Comparison of ENCODE assay signal across 20 cellular contexts in genomic region chr3:69144631-69145244, GRCh38. TPM values are rescaled to one million over a fixed set of nuclear protein-coding genes. Genes with fewer than 3 reads are reported as not detected.
A peak's percentile ranks its signal among the peaks of the same experiment; 100 is the strongest.
DNase-seq lines count a peak whose midpoint lies in the region; ATAC-seq and TF ChIP-seq lines count a peak whose summit lies in the region.
"Had no signal": no experiment of that assay in that cellular context is flagged by ENCODE, and none has a peak within 500 bp of the region (broad histone marks: within the 10 kb centered on the region; RNA-seq: fewer than 3 reads in every experiment).

No MANE protein-coding gene starts in this region.

- no peak overlapping the region for H4K5ac ChIP-seq in mesendoderm (ENCODE audit: low read length)

- peak; percentile 14 for DNase-seq in NCI-H1105 treated with DMSO at 0.1 percent for 48 hours (lab: John Stamatoyannopoulos, UW)
- DNase-seq in NCI-H1105 (lab: John Stamatoyannopoulos, UW): no peak
- DNase-seq in NCI-H146 treated with DMSO at 0.1 percent for 48 hours (lab: John Stamatoyannopoulos, UW; ENCODE audit: unreplicated experiment): peak; percentile 70
- DNase-seq in SK-N-DZ (ENCODE audit: low spot score): peak; percentile 25
- peak; percentile 76 for DNase-seq in mesendoderm
- no peak for DNase-seq in T-cell
- no peak for DNase-seq in glomerular visceral epithelial cell (ENCODE audit: extremely low spot score)
- DNase-seq in upper lobe of right lung: no peak
- DNase-seq: activated CD4-positive, alpha-beta T cell treated with anti-CD3 and anti-CD28 coated beads, Interleukin-2, amount 50 U/mL, for 48 hours; activated effector memory CD4-positive, alpha-beta T cell treated with anti-CD3 and anti-CD28 coated beads, Interleukin-2, amount 50 U/mL, for 16 hours; effector memory CD4-positive, alpha-beta T cell; foreskin keratinocyte; IMR-90; kidney glomerular epithelial cell; T-helper 9 cell; thyroid gland had no signal

- H3K36me3 ChIP-seq in mesendoderm (ENCODE audit: control insufficient read depth, insufficient read depth, low read length): no peaks in the 10 kb centered on the region
- no peaks in the 10 kb centered on the region for H3K36me3 ChIP-seq in upper lobe of right lung
- H3K36me3 ChIP-seq: prostate gland, thyroid gland had no signal

- no peaks in the 10 kb centered on the region for H3K9me3 Mint-ChIP-seq in T-cell
- H3K9me3 Mint-ChIP-seq: brain had no signal

- no peak overlapping the region for H3K18ac ChIP-seq in mesendoderm (ENCODE audit: low read length)

- no peak overlapping the region for H2BK5ac ChIP-seq in mesendoderm (ENCODE audit: low read length)

- H2BK120ac ChIP-seq in mesendoderm (ENCODE audit: low read depth, low read length): no peak overlapping the region

- H3K9ac ChIP-seq in mesendoderm (ENCODE audit: low read length): no peak overlapping the region

- H3K4me1 Mint-ChIP-seq in T-cell: no peaks in the 10 kb centered on the region

- no peak overlapping the region for H4K8ac ChIP-seq in mesendoderm (ENCODE audit: low read depth, low read length)

- H3K79me2 ChIP-seq in mesendoderm (ENCODE audit: control insufficient read depth, insufficient read depth, low read length): no peaks in the 10 kb centered on the region

- no peak overlapping the region for H3K4ac ChIP-seq in mesendoderm (ENCODE audit: low read depth, low read length)

- WGBS in mesendoderm (ENCODE audit: extremely low coverage, insufficient coverage, low lambda C conversion rate): no CpG with 5 or more reads among the region's 3 CpGs

- H3K9me3 ChIP-seq in upper lobe of right lung: no peaks in the 10 kb centered on the region
- H3K9me3 ChIP-seq: prostate gland, thyroid gland had no signal

- CTCF ChIA-PET in T-cell (lab: Charles Lee): interaction anchor here in 1 of 2 donors (1.6 kb wide), 1 partner anchor 16 kb away, joined by 4 read pairs; no protein-coding TSS in a partner anchor

- intact Hi-C loops in upper lobe of right lung (cut with DNase I): no loop called here

- no peaks in the 10 kb centered on the region for H3K79me1 ChIP-seq in mesendoderm (ENCODE audit: low read length)

- H3K27ac ChIP-seq in mesendoderm (ENCODE audit: low read depth, low read length) (no peak overlapping the region), upper lobe of right lung (no peak overlapping the region)
- H3K27ac ChIP-seq: foreskin keratinocyte, prostate gland, RWPE1, thyroid gland had no signal

- no peak overlapping the region for H3K4me2 ChIP-seq in mesendoderm (ENCODE audit: low read length)

- H3K27me3 Mint-ChIP-seq in T-cell: peaks cover 0 to 3% of the 10 kb centered on the region in 2 donors

- H3K4me3 ChIP-seq in mesendoderm (ENCODE audit: low read length) (no peak overlapping the region), upper lobe of right lung (no peak overlapping the region)
- H3K4me3 ChIP-seq: prostate gland, thyroid gland had no signal

- no peak overlapping the region for H3K56ac ChIP-seq in mesendoderm (ENCODE audit: low read length)

- no peaks in the 10 kb centered on the region for H3K36me3 Mint-ChIP-seq in T-cell
- H3K36me3 Mint-ChIP-seq: brain had no signal

- H3K4me3 Mint-ChIP-seq in T-cell: no peak overlapping the region
- H3K4me3 Mint-ChIP-seq: brain had no signal

- no peak overlapping the region for H3K23ac ChIP-seq in mesendoderm (ENCODE audit: low read length)

- no peak overlapping the region for H2BK15ac ChIP-seq in mesendoderm (replicated peaks; ENCODE audit: low read depth)

- no peak overlapping the region for H3K27ac Mint-ChIP-seq in T-cell

- no peak for TF ChIP-seq CTCF in upper lobe of right lung (IDR thresholded peaks at IDR 0.05)

- no peak overlapping the region for H2AK5ac ChIP-seq in mesendoderm (ENCODE audit: low read length)

- no peaks in the 10 kb centered on the region for H3K27me3 ChIP-seq in mesendoderm (ENCODE audit: insufficient read depth, low read length, poor library complexity)
- H3K27me3 ChIP-seq in upper lobe of right lung: no peaks in the 10 kb centered on the region
- H3K27me3 ChIP-seq: foreskin keratinocyte, thyroid gland had no signal

- POLR2A ChIA-PET in T-cell (lab: Charles Lee): no interaction called here

- ATAC-seq in T-cell (replicated peaks in 1 of 4): no peak
- no peak for ATAC-seq in upper lobe of right lung

- H3K4me1 ChIP-seq in mesendoderm (ENCODE audit: control insufficient read depth, low read depth, low read length) (peaks cover 2% of the 10 kb centered on the region), upper lobe of right lung (no peaks in the 10 kb centered on the region)
- H3K4me1 ChIP-seq: foreskin keratinocyte, prostate gland, thyroid gland had no signal

RNA-seq across cellular contexts. Expression of gene LMOD3, which starts 22.3 kb away (rescaled TPM):
- not detected in 2 replicates for polyA plus RNA-seq in SK-N-DZ (2014; cell fraction: cytosol; rRNA removed)
- 0.06 TPM in 1 of 2 replicates, not detected in the other for polyA plus RNA-seq in SK-N-DZ (2014; cell fraction: nucleus; rRNA removed)
- not detected for polyA plus RNA-seq in mesendoderm (2013, experiment 1 of 2)
- not detected for polyA plus RNA-seq in mesendoderm (2013, experiment 2 of 2)
- total RNA-seq in T-cell: not detected
- 0.12 TPM for total RNA-seq in upper lobe of right lung
- total RNA-seq: A172, foreskin keratinocyte, IMR-90 had no signal
- polyA plus RNA-seq: foreskin keratinocyte, IMR-90 had no signal

Comparison
In these comparisons a context has a peak if more than half of its experiments do, and no peak if none do; other contexts are left out.
1. DNase-seq: peak in NCI-H1105 treated with DMSO at 0.1 percent for 48 hours (single experiment), NCI-H146 treated with DMSO at 0.1 percent for 48 hours (single experiment), SK-N-DZ (single experiment) and mesendoderm (single experiment); none in NCI-H1105 (single experiment), T-cell (0 of 34), glomerular visceral epithelial cell (single experiment) and upper lobe of right lung (single experiment).